In genomic region chr7:80095545-80095944, GRCh38 we compare ENCODE assay signal across 10 cellular contexts. TPM values are rescaled to one million over a fixed set of nuclear protein-coding genes. Genes with fewer than 3 reads are reported as not detected.
A peak's percentile ranks its signal among the peaks of the same experiment; 100 is the strongest.
DNase-seq lines count a peak whose midpoint lies in the region; ATAC-seq and TF ChIP-seq lines count a peak whose summit lies in the region.
"Had no signal": no experiment of that assay in that cellular context is flagged by ENCODE, and none has a peak within 500 bp of the region (broad histone marks: within the 10 kb centered on the region; RNA-seq: fewer than 3 reads in every experiment).

No MANE protein-coding gene starts in this region.

- WGBS in endodermal cell (ENCODE audit: insufficient coverage in 1 of 2, insufficient read length in 1 of 2), 2 experiments: 78% methylated on average over 1 of the region's 1 CpG; no CpG with 5 or more reads in 1 of the 2 experiments

- H3K9me3 ChIP-seq in endodermal cell (ENCODE audit: control insufficient read depth, low read length): no peaks in the 10 kb centered on the region

- no peaks in the 10 kb centered on the region for H3K27me3 Mint-ChIP-seq in endodermal cell (ENCODE audit: insufficient read depth)
- H3K27me3 Mint-ChIP-seq: dendritic cell treated with granulocyte-macrophage colony-stimulating factor and Interleukin-4, amounts not matched to agents 40 ng/mL and 50 ng/mL, for 4 days had no signal

- H3K9me3 Mint-ChIP-seq in endodermal cell: no peaks in the 10 kb centered on the region
- H3K9me3 Mint-ChIP-seq: dendritic cell treated with granulocyte-macrophage colony-stimulating factor and Interleukin-4, amounts not matched to agents 40 ng/mL and 50 ng/mL, for 4 days had no signal

- H3K4me3 ChIP-seq in endodermal cell (ENCODE audit: low read length): no peak overlapping the region

- ATAC-seq in HG02588 (IDR thresholded peaks at IDR 0.05; ENCODE audit: unreplicated experiment): no peak
- ATAC-seq in GM18873 (IDR thresholded peaks at IDR 0.05; ENCODE audit: low FRiP score, unreplicated experiment): no peak

- in situ Hi-C loops in G401 (cut with HindIII; ENCODE audit: low sequenced_read_pairs): no loop called here

- H3K36me3 Mint-ChIP-seq in endodermal cell (ENCODE audit: low read depth): no peaks in the 10 kb centered on the region

- H3K4me1 Mint-ChIP-seq in endodermal cell: peaks cover 2% of the 10 kb centered on the region

- no peak overlapping the region for H3K9ac ChIP-seq in endodermal cell (ENCODE audit: extremely low read depth, low read length, poor library complexity, severe bottlenecking)

- no peaks in the 10 kb centered on the region for H3K27me3 ChIP-seq in endodermal cell (ENCODE audit: control insufficient read depth, insufficient read depth, low read length, poor library complexity, severe bottlenecking)

- no peak overlapping the region for H3K27ac ChIP-seq in endodermal cell (ENCODE audit: low read depth, low read length)

- H3K4me3 Mint-ChIP-seq in endodermal cell: no peak overlapping the region
- H3K4me3 Mint-ChIP-seq: dendritic cell treated with granulocyte-macrophage colony-stimulating factor and Interleukin-4, amounts not matched to agents 40 ng/mL and 50 ng/mL, for 4 days had no signal

- peak; percentile 49 for DNase-seq in G401 (ENCODE audit: low spot score)
- peak; percentile 13 for DNase-seq in NOMO-1 treated with dmso at 0.1 percent for 144 hours (lab: John Stamatoyannopoulos, UW; ENCODE audit: unreplicated experiment)
- DNase-seq in endodermal cell: no peak
- DNase-seq in pons (ENCODE audit: low spot score): peak; percentile 76
- DNase-seq in 8988T: no peak
- no peak for DNase-seq in T-helper 9 cell
- DNase-seq: SHP77 had no signal

- peaks cover 4% of the 10 kb centered on the region for H3K4me1 ChIP-seq in endodermal cell (ENCODE audit: control insufficient read depth, insufficient read depth, low read length)

- no peaks in the 10 kb centered on the region for H3K36me3 ChIP-seq in endodermal cell (ENCODE audit: control insufficient read depth, insufficient read depth, low read length)

- no peak overlapping the region for H3K27ac Mint-ChIP-seq in endodermal cell

- TF ChIP-seq CTCF in endodermal cell (conservative IDR thresholded peaks at IDR 0.05): peak; percentile 72

RNA-seq across cellular contexts. Expression of gene GNAI1, which starts 39.1 kb away (rescaled TPM):
- 1.2 TPM in 1 of 2 replicates, not detected in the other for total RNA-seq in G401 (2014; rRNA removed; shearing (Covaris generic))
- total RNA-seq in endodermal cell: 10 to 100 TPM; 21.5 to 27.0 TPM
- polyA plus RNA-seq in endodermal cell (2013, experiment 1 of 2): 34.3 TPM
- 28.9 TPM for polyA plus RNA-seq in endodermal cell (2013, experiment 2 of 2)

Comparison
In these comparisons a context has a peak if more than half of its experiments do, and no peak if none do; other contexts are left out.
1. DNase-seq: peak in G401 (single experiment), NOMO-1 treated with dmso at 0.1 percent for 144 hours (single experiment) and pons (single experiment); none in endodermal cell (single experiment), 8988T (single experiment) and T-helper 9 cell (single experiment).
2. RNA of gene GNAI1, which starts 39.1 kb away (total RNA-seq): 21.5 to 27.0 TPM in endodermal cell; 1.2 TPM in G401; every median in the first group is over 10 times any median in the second.